ENCODE assay signal across 19 cellular contexts in genomic region chr18:2171840-2172625, GRCh38.
DNase-seq lines count a peak whose midpoint lies in the region; ATAC-seq and TF ChIP-seq lines count a peak whose summit lies in the region.
"Had no signal": no experiment of that assay in that cellular context is flagged by ENCODE, and none has a peak within 500 bp of the region (broad histone marks: within the 10 kb centered on the region; RNA-seq: fewer than 3 reads in every experiment).

No MANE protein-coding gene starts in this region.

- H3K9me3 ChIP-seq in neuronal stem cell (replicated peaks in 1 of 2; ENCODE audit: control insufficient read depth in 2 of 2, insufficient read depth in 1 of 2, low read depth in 1 of 2, low read length in 2 of 2) (no peaks in the 10 kb centered on the region), Peyer's patch (no peaks in the 10 kb centered on the region)
- H3K9me3 ChIP-seq: BLaER1, MG63 had no signal

- H3K36me3 ChIP-seq in neuronal stem cell (replicated peaks in 1 of 2; ENCODE audit: control insufficient read depth in 2 of 2, insufficient read depth in 2 of 2, low read length in 2 of 2) (no peaks in the 10 kb centered on the region), Peyer's patch (no peaks in the 10 kb centered on the region)
- H3K36me3 ChIP-seq: BLaER1, MG63 had no signal

- no peak overlapping the region for H4K8ac ChIP-seq in neuronal stem cell (ENCODE audit: low read depth, low read length)

- H3K9ac ChIP-seq in neuronal stem cell (ENCODE audit: low read depth, low read length, poor library complexity): no peak overlapping the region
- H3K9ac ChIP-seq: BLaER1 had no signal

- H3K4me1 ChIP-seq in neuronal stem cell (ENCODE audit: control insufficient read depth in 2 of 2, insufficient read depth in 1 of 2, low read depth in 1 of 2, low read length in 2 of 2): peaks cover 2 to 23% of the 10 kb centered on the region in 2 donors
- no peaks in the 10 kb centered on the region for H3K4me1 ChIP-seq in Peyer's patch
- H3K4me1 ChIP-seq: BLaER1 had no signal

- H2BK15ac ChIP-seq in neuronal stem cell (ENCODE audit: low read length): no peak overlapping the region

- no peak for ATAC-seq in GM18505 (IDR thresholded peaks at IDR 0.05; ENCODE audit: unreplicated experiment)
- ATAC-seq in HG03432 (IDR thresholded peaks at IDR 0.05; ENCODE audit: unreplicated experiment): no peak
- ATAC-seq: CD8-positive, alpha-beta T cell; GM12878 had no signal

- no peak for TF ChIP-seq CTCF in Peyer's patch (IDR thresholded peaks at IDR 0.05)

- no peak overlapping the region for H2BK12ac ChIP-seq in neuronal stem cell (ENCODE audit: low read length)

- H3K27ac ChIP-seq in neuronal stem cell (replicated peaks; ENCODE audit: low read length) (no peak overlapping the region), Peyer's patch (no peak overlapping the region)
- H3K27ac ChIP-seq: BLaER1 had no signal

- no peak overlapping the region for H3K23ac ChIP-seq in neuronal stem cell (ENCODE audit: low read depth, low read length, poor library complexity)

- no peak overlapping the region for H4K91ac ChIP-seq in neuronal stem cell (ENCODE audit: low read depth, low read length, poor library complexity)

- no peak for TF ChIP-seq POLR2A in GM18505 (IDR thresholded peaks at IDR 0.05; ENCODE audit: borderline replicate concordance, extremely low read depth, insufficient read depth, insufficient read length)
- no peak for TF ChIP-seq POLR2A in Peyer's patch (IDR thresholded peaks at IDR 0.05)

- no peak overlapping the region for H3K4me2 ChIP-seq in neuronal stem cell (ENCODE audit: insufficient read depth, low read length, poor library complexity, severe bottlenecking)
- H3K4me2 ChIP-seq: BLaER1 had no signal

- no peaks in the 10 kb centered on the region for H3K79me1 ChIP-seq in neuronal stem cell (ENCODE audit: low read depth, low read length)

- peak; percentile 84 for DNase-seq in EH (ENCODE audit: low read depth)
- DNase-seq in M059J (ENCODE audit: low read depth): peak; percentile 61
- DNase-seq in kidney tubule cell (ENCODE audit: low spot score): peak; percentile 7
- DNase-seq in neuronal stem cell (ENCODE audit: low spot score): no peak
- no peak for DNase-seq in Peyer's patch
- no peak for DNase-seq in NK-92 treated with Interleukin-12 subunit alpha and Interleukin-12 subunit beta, amount 100 ng/mL, for 24 hours (lab: John Stamatoyannopoulos, UW)
- DNase-seq: CD8-positive, alpha-beta T cell; DMS79 treated with DMSO at 0.1 percent for 48 hours; MG63; NCI-H1048; NCI-H1436 treated with DMSO at 0.1 percent for 48 hours; NCI-H2029; NCI-H2171; NCI-H526; Right ventricle myocardium superior had no signal

- H3K27me3 ChIP-seq in neuronal stem cell (ENCODE audit: control insufficient read depth in 3 of 3, insufficient read depth in 3 of 3, low read depth in 1 of 3, low read length in 3 of 3): no peaks in the 10 kb centered on the region
- no peaks in the 10 kb centered on the region for H3K27me3 ChIP-seq in Peyer's patch
- H3K27me3 ChIP-seq: BLaER1, MG63 had no signal

- no peak overlapping the region for H3K4me3 ChIP-seq in neuronal stem cell (ENCODE audit: low read length in 2 of 2)
- H3K4me3 ChIP-seq in Peyer's patch: no peak overlapping the region
- H3K4me3 ChIP-seq: BLaER1, GM12878, MG63 had no signal

- no peak overlapping the region for H3K18ac ChIP-seq in neuronal stem cell (ENCODE audit: low read length)

- no peak overlapping the region for H2AK5ac ChIP-seq in neuronal stem cell (ENCODE audit: low read depth, low read length)

- no peak overlapping the region for H3K14ac ChIP-seq in neuronal stem cell (ENCODE audit: low read length)

- no peak overlapping the region for H2BK5ac ChIP-seq in neuronal stem cell (ENCODE audit: low read length)

- no peak overlapping the region for H3K4ac ChIP-seq in neuronal stem cell (ENCODE audit: low read length)

- 100% methylated on average over 1 of the region's 5 CpGs; no CpG with 5 or more reads in 1 of the 2 donors for WGBS in neuronal stem cell (ENCODE audit: extremely low coverage in 2 of 2, insufficient read length in 2 of 2, insufficient replicate concordance in 1 of 2), 2 donors

- no peak overlapping the region for H2BK120ac ChIP-seq in neuronal stem cell (ENCODE audit: low read depth, low read length)

- peak overlapping the region; percentile 77 for H2AFZ ChIP-seq in neuronal stem cell (ENCODE audit: low read length)

Comparison
In these comparisons a context has a peak if more than half of its experiments do, and no peak if none do; other contexts are left out.
1. DNase-seq: peak in EH (single experiment), M059J (single experiment) and kidney tubule cell (single experiment); none in neuronal stem cell (single experiment), Peyer's patch (0 of 3) and NK-92 treated with Interleukin-12 subunit alpha and Interleukin-12 subunit beta, amount 100 ng/mL, for 24 hours (single experiment).